Comparison of ENCODE assay signal across 1 cellular context in the genomic region with DNA sequence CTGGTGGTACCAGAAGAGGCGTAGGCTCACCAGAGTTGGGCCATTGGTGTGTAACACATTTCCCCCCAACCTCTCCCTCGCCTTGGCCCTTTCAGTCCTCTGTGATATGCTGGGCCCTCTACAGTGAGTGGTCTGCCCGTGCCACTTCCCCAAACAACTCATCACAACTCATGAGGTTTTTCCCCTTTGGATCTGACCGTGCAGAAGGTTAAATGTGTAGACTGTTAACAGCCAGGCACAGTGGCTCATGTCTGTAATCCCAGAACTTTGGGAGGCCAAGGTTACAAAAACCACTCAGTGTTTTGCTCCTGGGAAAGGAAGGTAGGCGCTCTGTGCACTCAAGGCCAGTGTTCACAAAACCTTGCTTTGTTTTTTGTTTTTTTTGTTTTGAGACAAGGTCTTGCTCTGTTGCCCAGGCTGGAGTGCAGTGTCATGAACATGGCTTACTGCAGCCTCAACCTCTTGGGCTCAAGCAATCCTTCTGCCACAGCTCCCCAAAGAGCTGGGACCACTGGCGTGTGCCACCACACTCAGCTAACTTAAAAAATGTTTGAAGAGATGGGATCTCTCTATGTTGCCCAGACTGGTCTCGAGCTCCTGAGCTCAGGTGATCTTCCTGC.
TF ChIP-seq lines count a peak whose summit lies in the region.

No MANE protein-coding gene starts in this region.

TF ChIP-seq in HCT116, 20 proteins besides CTCF, POLR2A, EP300 and RAD21:
- TF ChIP-seq JUND (IDR thresholded peaks at IDR 0.05) (no peak), YY1 (IDR thresholded peaks at IDR 0.05; ENCODE audit: extremely low read depth, insufficient replicate concordance, low read depth, low read length) (no peak)
TF ChIP-seq in HCT116: peak in this region for 0.
